Comparison of ENCODE assay signal across 8 cellular contexts in genomic region chr11:71120346-71120963, GRCh38.
DNase-seq lines count a peak whose midpoint lies in the region; ATAC-seq and TF ChIP-seq lines count a peak whose summit lies in the region.

No MANE protein-coding gene starts in this region.

- H2BK120ac ChIP-seq in mesenchymal stem cell (ENCODE audit: low read depth, low read length) = no peak overlapping the region

- H3K23ac ChIP-seq in mesenchymal stem cell (ENCODE audit: low read length in 2 of 2) = no peak overlapping the region

- no peak overlapping the region for H2BK5ac ChIP-seq in mesenchymal stem cell (ENCODE audit: low read depth, low read length, poor library complexity, severe bottlenecking)

- no peaks in the 10 kb centered on the region for H3K27me3 ChIP-seq in mesenchymal stem cell (ENCODE audit: control insufficient read depth in 1 of 2, insufficient read depth in 1 of 2, low read length in 2 of 2)

- DNase-seq in DMS53 treated with DMSO at 0.1 percent for 48 hours (lab: John Stamatoyannopoulos, UW; ENCODE audit: unreplicated experiment) = peak; percentile 81
- peak; percentile 84 for DNase-seq in WTC11 (ENCODE audit: low spot score)
- DNase-seq in mesenchymal stem cell = peak; percentile 29
- no peak for DNase-seq in D341Med (ENCODE audit: low spot score)
- no peak for DNase-seq in NCI-H2029 (lab: John Stamatoyannopoulos, UW)
- no peak for DNase-seq in activated T-helper 1 cell treated with anti-CD3 and anti-CD28 coated beads, Interleukin-12 subunit alpha, Interleukin-12 subunit beta, Interleukin-2, Interleukin-4 antibody, amounts not matched to agents 30 ng/mL and 10 ng/mL and 1 ng/mL, durations not matched to agents 14 hours and 24 hours and 36 hours (ENCODE audit: low spot score)

- H3K36me3 Mint-ChIP-seq in WTC11 = peaks cover 34% of the 10 kb centered on the region
- H3K36me3 Mint-ChIP-seq in activated T-helper 1 cell treated with anti-CD3 and anti-CD28 coated beads, Interleukin-12 subunit alpha, Interleukin-12 subunit beta, Interleukin-2, Interleukin-4 antibody, amounts not matched to agents 30 ng/mL and 10 ng/mL and 1 ng/mL, durations not matched to agents 14 hours and 24 hours and 36 hours (ENCODE audit: low read depth) = no peaks in the 10 kb centered on the region

- no peak overlapping the region for H3K4me3 Mint-ChIP-seq in WTC11
- no peak overlapping the region for H3K4me3 Mint-ChIP-seq in activated T-helper 1 cell treated with anti-CD3 and anti-CD28 coated beads, Interleukin-12 subunit alpha, Interleukin-12 subunit beta, Interleukin-2, Interleukin-4 antibody, amounts not matched to agents 30 ng/mL and 10 ng/mL and 1 ng/mL, durations not matched to agents 14 hours and 24 hours and 36 hours

- ATAC-seq in WTC11 (peak; percentile 98), GM18502 (IDR thresholded peaks at IDR 0.05; ENCODE audit: poor library complexity, unreplicated experiment) (no peak)

- H3K14ac ChIP-seq in mesenchymal stem cell (ENCODE audit: low read length in 2 of 2) = no peak overlapping the region

- H3K4ac ChIP-seq in mesenchymal stem cell (ENCODE audit: low read depth in 1 of 2, low read length in 2 of 2) = no peak overlapping the region

- H2AK5ac ChIP-seq in mesenchymal stem cell (ENCODE audit: low read length, severe bottlenecking) = no peak overlapping the region

- intact Hi-C loops in activated T-helper 1 cell treated with anti-CD3 and anti-CD28 coated beads, Interleukin-12 subunit alpha, Interleukin-12 subunit beta, Interleukin-2, Interleukin-4 antibody, amounts not matched to agents 30 ng/mL and 10 ng/mL and 1 ng/mL, durations not matched to agents 14 hours and 24 hours and 36 hours (cut with micrococcal nuclease) = no loop called here

- no peak overlapping the region for H2AFZ ChIP-seq in mesenchymal stem cell (ENCODE audit: low read depth, low read length)

- H3K27me3 Mint-ChIP-seq in WTC11 (ENCODE audit: low read depth) = no peaks in the 10 kb centered on the region
- no peaks in the 10 kb centered on the region for H3K27me3 Mint-ChIP-seq in activated T-helper 1 cell treated with anti-CD3 and anti-CD28 coated beads, Interleukin-12 subunit alpha, Interleukin-12 subunit beta, Interleukin-2, Interleukin-4 antibody, amounts not matched to agents 30 ng/mL and 10 ng/mL and 1 ng/mL, durations not matched to agents 14 hours and 24 hours and 36 hours (ENCODE audit: insufficient read depth)

- WGBS in mesenchymal stem cell = 37% methylated on average over 6 of the region's 8 CpGs

- CTCF ChIA-PET in WTC11 (lab: Charles Lee) = interaction anchor here (0.6 to 2.1 kb wide), 33 partner anchors 8 to 460 kb away, joined by 3 to 84 read pairs (median 4); partner anchors contain the start of genes DHCR7, NADSYN1 and SHANK2

- H3K4me1 ChIP-seq in mesenchymal stem cell (ENCODE audit: control insufficient read depth, insufficient read depth, low read depth, low read length) = peaks cover 2% of the 10 kb centered on the region

- no peaks in the 10 kb centered on the region for H3K79me1 ChIP-seq in mesenchymal stem cell (replicated peaks; ENCODE audit: low read length, poor library complexity, severe bottlenecking)

- no peak overlapping the region for H3K27ac ChIP-seq in mesenchymal stem cell (ENCODE audit: low read length, poor library complexity, severe bottlenecking)

- peak; percentile 56 for TF ChIP-seq CTCF in LNCAP (IDR thresholded peaks at IDR 0.05)
- TF ChIP-seq CTCF in WTC11 (IDR thresholded peaks at IDR 0.05) = no peak

- no peaks in the 10 kb centered on the region for H3K36me3 ChIP-seq in mesenchymal stem cell (ENCODE audit: control insufficient read depth in 1 of 2, insufficient read depth in 2 of 2, low read depth in 1 of 2, low read length in 2 of 2)

- no peak overlapping the region for H2BK15ac ChIP-seq in mesenchymal stem cell (ENCODE audit: low read depth, poor library complexity, severe bottlenecking)

- H3K4me2 ChIP-seq in mesenchymal stem cell (ENCODE audit: low read length, poor library complexity, severe bottlenecking) = no peak overlapping the region

- peaks cover 23% of the 10 kb centered on the region for H3K4me1 Mint-ChIP-seq in WTC11
- no peaks in the 10 kb centered on the region for H3K4me1 Mint-ChIP-seq in activated T-helper 1 cell treated with anti-CD3 and anti-CD28 coated beads, Interleukin-12 subunit alpha, Interleukin-12 subunit beta, Interleukin-2, Interleukin-4 antibody, amounts not matched to agents 30 ng/mL and 10 ng/mL and 1 ng/mL, durations not matched to agents 14 hours and 24 hours and 36 hours (ENCODE audit: low read depth)

- no peak overlapping the region for H4K91ac ChIP-seq in mesenchymal stem cell (ENCODE audit: low read length)

- H2BK12ac ChIP-seq in mesenchymal stem cell (ENCODE audit: low read length in 2 of 2) = no peak overlapping the region

- POLR2A ChIA-PET in WTC11 (lab: Charles Lee) = interaction anchor here (1.0 kb wide), 1 partner anchor 126 kb away, joined by 4 read pairs; no protein-coding TSS in a partner anchor

- H3K4me3 ChIP-seq in mesenchymal stem cell (ENCODE audit: insufficient read depth in 1 of 2, low read depth in 1 of 2, low read length in 2 of 2) = no peak overlapping the region

- no peak overlapping the region for H4K8ac ChIP-seq in mesenchymal stem cell (ENCODE audit: low read length)

- H3K18ac ChIP-seq in mesenchymal stem cell (ENCODE audit: low read depth in 1 of 2, low read length in 2 of 2) = no peak overlapping the region

- no peaks in the 10 kb centered on the region for H3K9me3 ChIP-seq in mesenchymal stem cell (ENCODE audit: control insufficient read depth, low read length)

- H3K9ac ChIP-seq in mesenchymal stem cell (ENCODE audit: low read length) = no peak overlapping the region

- H3K27ac Mint-ChIP-seq in WTC11 = peak overlapping the region; percentile 84
- no peak overlapping the region for H3K27ac Mint-ChIP-seq in activated T-helper 1 cell treated with anti-CD3 and anti-CD28 coated beads, Interleukin-12 subunit alpha, Interleukin-12 subunit beta, Interleukin-2, Interleukin-4 antibody, amounts not matched to agents 30 ng/mL and 10 ng/mL and 1 ng/mL, durations not matched to agents 14 hours and 24 hours and 36 hours

- H3K9me3 Mint-ChIP-seq in WTC11 = peaks cover 15% of the 10 kb centered on the region
- H3K9me3 Mint-ChIP-seq in activated T-helper 1 cell treated with anti-CD3 and anti-CD28 coated beads, Interleukin-12 subunit alpha, Interleukin-12 subunit beta, Interleukin-2, Interleukin-4 antibody, amounts not matched to agents 30 ng/mL and 10 ng/mL and 1 ng/mL, durations not matched to agents 14 hours and 24 hours and 36 hours = no peaks in the 10 kb centered on the region

TF ChIP-seq in WTC11, 78 proteins besides CTCF, POLR2A, EP300 and RAD21 (continues in another document):
- peak; percentile 17; the same call in 1 of the 2 replicates for TF ChIP-seq ZNF423 (CRISPR knock-in tag; IDR thresholded peaks at IDR 0.05)
- TF ChIP-seq ZNF219 (CRISPR knock-in tag; IDR thresholded peaks at IDR 0.05; ENCODE audit: borderline replicate concordance) = no peak
- TF ChIP-seq NFE2L1 (CRISPR knock-in tag; IDR thresholded peaks at IDR 0.05) = no peak
- TF ChIP-seq ZSCAN18 (CRISPR knock-in tag; IDR thresholded peaks at IDR 0.05) = no peak
- 0 out of 2 replicates have a peak, but pooled peaks have one; percentile 33 for TF ChIP-seq CREM (CRISPR knock-in tag; IDR thresholded peaks at IDR 0.05)
- TF ChIP-seq NFATC4 (CRISPR knock-in tag; IDR thresholded peaks at IDR 0.05) = no peak
- TF ChIP-seq KAT7 (CRISPR knock-in tag; IDR thresholded peaks at IDR 0.05; ENCODE audit: borderline replicate concordance) = no peak
- TF ChIP-seq MAX (CRISPR knock-in tag; IDR thresholded peaks at IDR 0.05) = no peak
- no peak for TF ChIP-seq PRDM15 (CRISPR knock-in tag; IDR thresholded peaks at IDR 0.05)
- no peak for TF ChIP-seq TP53 (CRISPR knock-in tag; IDR thresholded peaks at IDR 0.05)

Comparison
In these comparisons a context has a peak if more than half of its experiments do, and no peak if none do; other contexts are left out.
1. DNase-seq: peak in DMS53 treated with DMSO at 0.1 percent for 48 hours (single experiment), WTC11 (single experiment) and mesenchymal stem cell (single experiment); none in D341Med (single experiment), NCI-H2029 (single experiment) and activated T-helper 1 cell treated with anti-CD3 and anti-CD28 coated beads, Interleukin-12 subunit alpha, Interleukin-12 subunit beta, Interleukin-2, Interleukin-4 antibody, amounts not matched to agents 30 ng/mL and 10 ng/mL and 1 ng/mL, durations not matched to agents 14 hours and 24 hours and 36 hours (single experiment).